9 cellular contexts compared by ENCODE assay signal in the genomic region with DNA sequence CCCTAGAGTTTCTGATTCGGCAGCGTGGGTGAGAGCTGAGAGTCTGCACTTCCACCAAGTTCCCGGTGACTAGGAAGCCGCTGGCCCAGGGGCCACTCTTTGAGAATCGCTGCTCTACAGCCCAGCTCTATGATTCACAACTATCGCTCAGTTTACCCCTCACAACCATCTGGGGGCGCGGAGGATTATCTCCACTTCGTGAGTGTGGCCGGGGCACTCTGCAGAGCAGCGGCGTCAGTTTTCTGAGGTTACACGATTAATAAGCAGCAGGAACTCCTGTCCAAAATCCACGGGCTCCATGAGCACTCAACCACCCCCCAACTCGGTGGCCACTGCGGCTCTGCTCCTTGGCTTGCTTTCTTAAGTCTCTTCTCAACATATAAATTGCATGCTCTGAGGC. TPM values are rescaled to one million over a fixed set of nuclear protein-coding genes. Genes with fewer than 3 reads are reported as not detected.
DNase-seq lines count a peak whose midpoint lies in the region; ATAC-seq and TF ChIP-seq lines count a peak whose summit lies in the region.
"Had no signal": no experiment of that assay in that cellular context is flagged by ENCODE, and none has a peak within 500 bp of the region (broad histone marks: within the 10 kb centered on the region; RNA-seq: fewer than 3 reads in every experiment).

No MANE protein-coding gene starts in this region.

- intact Hi-C loops in CD8-positive, alpha-beta T cell (cut with DNase I, micrococcal nuclease): no loop called here
- intact Hi-C loops in PC-9 (cut with micrococcal nuclease; ENCODE audit: unreplicated experiment) (no loop called here), posterior vena cava (cut with DNase I) (loop anchor here in 1 of 2 donors (10.0 kb wide), 1 partner anchor 1652 kb away; a partner anchor contains a TSS)

- peak overlapping the region; percentile 37 for H3K27ac Mint-ChIP-seq in CD8-positive, alpha-beta T cell
- peak overlapping the region; percentile 53 for H3K27ac Mint-ChIP-seq in endothelial cell (ENCODE audit: unreplicated experiment)

- no peaks in the 10 kb centered on the region; the same call in 1 of the 2 replicates for H4K20me1 ChIP-seq in PC-9 (ENCODE audit: insufficient read depth)

- no peaks in the 10 kb centered on the region for H3K27me3 Mint-ChIP-seq in CD8-positive, alpha-beta T cell (ENCODE audit: low read depth)
- H3K27me3 Mint-ChIP-seq in endothelial cell (ENCODE audit: unreplicated experiment): peaks cover 7% of the 10 kb centered on the region
- H3K27me3 Mint-ChIP-seq: CD4-positive, CD25-positive, alpha-beta regulatory T cell had no signal

- H2AFZ ChIP-seq in PC-9: no peak overlapping the region

- H3K4me1 Mint-ChIP-seq in CD8-positive, alpha-beta T cell (ENCODE audit: low read depth): peaks cover 57% of the 10 kb centered on the region
- peaks cover 23% of the 10 kb centered on the region for H3K4me1 Mint-ChIP-seq in endothelial cell (ENCODE audit: unreplicated experiment)

- peaks cover 8% of the 10 kb centered on the region for H3K36me3 Mint-ChIP-seq in CD8-positive, alpha-beta T cell
- no peaks in the 10 kb centered on the region for H3K36me3 Mint-ChIP-seq in endothelial cell (ENCODE audit: low read depth, unreplicated experiment)

- H3K4me3 ChIP-seq in CD8-positive, alpha-beta T cell (ENCODE audit: low read depth, low read length): no peak overlapping the region
- H3K4me3 ChIP-seq in PC-9 (no peak overlapping the region), BE2C (ENCODE audit: low read depth, low read length) (no peak overlapping the region)

- peaks cover 24% of the 10 kb centered on the region for H3F3A ChIP-seq in PC-9 (ENCODE audit: insufficient read depth, low read depth)

- no peaks in the 10 kb centered on the region for H3K9me3 ChIP-seq in CD8-positive, alpha-beta T cell (ENCODE audit: low read length)
- no peaks in the 10 kb centered on the region for H3K9me3 ChIP-seq in PC-9 (ENCODE audit: insufficient read depth, low read depth)
- H3K9me3 ChIP-seq in BE2C: no peaks in the 10 kb centered on the region

- no peak for DNase-seq in CD8-positive, alpha-beta T cell
- peak in 1 of 2 experiments; percentile 19 for DNase-seq in PC-9
- DNase-seq in endothelial cell (ENCODE audit: low spot score): no peak
- peak; percentile 58 for DNase-seq in posterior vena cava (ENCODE audit: low spot score)
- DNase-seq in BE2C: no peak
- no peak for DNase-seq in NCI-H2029 (lab: John Stamatoyannopoulos, UW)
- no peak for DNase-seq in GM13976 (ENCODE audit: low spot score)
- DNase-seq: CD4-positive, CD25-positive, alpha-beta regulatory T cell had no signal

- TF ChIP-seq CTCF in CD8-positive, alpha-beta T cell (IDR thresholded peaks at IDR 0.05): no peak
- no peak for TF ChIP-seq CTCF in PC-9 (conservative IDR thresholded peaks at IDR 0.05)
- TF ChIP-seq CTCF in endothelial cell (IDR thresholded peaks at IDR 0.05; ENCODE audit: unreplicated experiment): no peak
- no peak for TF ChIP-seq CTCF in BE2C (IDR thresholded peaks at IDR 0.05; ENCODE audit: low read depth, low read length)
- no peak for TF ChIP-seq CTCF in GM13976 (IDR thresholded peaks at IDR 0.05; ENCODE audit: borderline replicate concordance, control extremely low read depth, extremely low read depth, insufficient read depth, missing control alignments)

- H3K36me3 ChIP-seq in CD8-positive, alpha-beta T cell (ENCODE audit: insufficient read depth, low read length): no peaks in the 10 kb centered on the region
- H3K36me3 ChIP-seq in PC-9 (ENCODE audit: low read depth): no peaks in the 10 kb centered on the region
- H3K36me3 ChIP-seq in BE2C: no peaks in the 10 kb centered on the region

- H3K4me3 Mint-ChIP-seq in CD8-positive, alpha-beta T cell: no peak overlapping the region
- no peak overlapping the region for H3K4me3 Mint-ChIP-seq in endothelial cell (ENCODE audit: unreplicated experiment)
- H3K4me3 Mint-ChIP-seq: CD4-positive, CD25-positive, alpha-beta regulatory T cell had no signal

- POLR2A ChIA-PET in CD8-positive, alpha-beta T cell (lab: Charles Lee): no interaction called here
- POLR2A ChIA-PET in PC-9 (lab: Charles Lee; ENCODE audit: unreplicated experiment): interaction anchor here (0.6 kb wide), 1 partner anchor 21 kb away, joined by 9 read pairs; no protein-coding TSS in a partner anchor

- H3K27ac ChIP-seq in CD8-positive, alpha-beta T cell (ENCODE audit: low read depth, low read length): no peak overlapping the region
- H3K27ac ChIP-seq in PC-9: peak overlapping the region; percentile 30; the same call in 1 of the 2 replicates

- CTCF ChIA-PET in CD8-positive, alpha-beta T cell (lab: Charles Lee): interaction anchor here (0.9 to 1.5 kb wide), 2 partner anchors 17 to 30 kb away, joined by 3 read pairs; no protein-coding TSS in a partner anchor
- CTCF ChIA-PET in PC-9 (lab: Charles Lee): no interaction called here

- H3K9me2 ChIP-seq in PC-9 (ENCODE audit: insufficient read depth): no peaks in the 10 kb centered on the region

- no peaks in the 10 kb centered on the region for H3K79me2 ChIP-seq in PC-9 (ENCODE audit: low read depth)

- H3K4me2 ChIP-seq in PC-9: peak overlapping the region; percentile 45

- H3K9me3 Mint-ChIP-seq in CD8-positive, alpha-beta T cell: no peaks in the 10 kb centered on the region
- H3K9me3 Mint-ChIP-seq in endothelial cell (ENCODE audit: unreplicated experiment): no peaks in the 10 kb centered on the region
- H3K9me3 Mint-ChIP-seq: CD4-positive, CD25-positive, alpha-beta regulatory T cell had no signal

- no peaks in the 10 kb centered on the region for H3K27me3 ChIP-seq in CD8-positive, alpha-beta T cell (ENCODE audit: insufficient read depth, low read length)
- H3K27me3 ChIP-seq in PC-9 (ENCODE audit: insufficient read depth, low read depth) (no peaks in the 10 kb centered on the region), BE2C (no peaks in the 10 kb centered on the region)

- H3K4me1 ChIP-seq in CD8-positive, alpha-beta T cell (ENCODE audit: insufficient read depth, low read length): peaks cover 18% of the 10 kb centered on the region
- H3K4me1 ChIP-seq in PC-9 (replicated peaks; ENCODE audit: insufficient read depth): peaks cover 35% of the 10 kb centered on the region
- H3K4me1 ChIP-seq in BE2C: peaks cover 46% of the 10 kb centered on the region

- BruUV-seq in PC-9 (replicated peaks; lab: Mats Ljungman, UMichigan): no TSS peak

- in situ Hi-C loops in GM13976 (cut with MboI; ENCODE audit: low sequenced_read_pairs, unreplicated experiment): no loop called here

- no peak for ATAC-seq in CD8-positive, alpha-beta T cell
- no peak for ATAC-seq in HG03196 (IDR thresholded peaks at IDR 0.05; ENCODE audit: unreplicated experiment)

RNA-seq across cellular contexts. Expression of a gene that starts 19.3 kb away (rescaled TPM):
- total RNA-seq in CD8-positive, alpha-beta T cell: 1 to 10 TPM; 6.4 to 6.7 TPM
- total RNA-seq in PC-9 (2021) (19.5 and 19.8 TPM in 2 replicates), endothelial cell (ENCODE audit: unreplicated experiment) (5.5 TPM), posterior vena cava (1 to 10 TPM in 1 of 2 donors, under 1 TPM in 1; 0.95 to 1.2 TPM)
- polyA plus RNA-seq in BE2C (2012; ENCODE audit: insufficient read depth, insufficient read length, low read depth): 27.7 TPM

RNA-seq across cellular contexts. Expression of a gene that starts 54.2 kb away (rescaled TPM):
- total RNA-seq in CD8-positive, alpha-beta T cell: 10 to 100 TPM; 22.6 to 23.5 TPM
- 18.1 and 20.2 TPM in 2 replicates for total RNA-seq in PC-9 (2021)
- total RNA-seq in endothelial cell (ENCODE audit: unreplicated experiment): 0.97 TPM
- total RNA-seq in posterior vena cava: 10 to 100 TPM in 1 of 2 donors, 1 to 10 TPM in 1; 4.9 to 11.8 TPM
- polyA plus RNA-seq in BE2C (2012; ENCODE audit: insufficient read depth, insufficient read length, low read depth): 39.1 TPM
